ENCODE assay signal across 17 cellular contexts in genomic region chr16:84839956-84840355, GRCh38. TPM values are rescaled to one million over a fixed set of nuclear protein-coding genes. Genes with fewer than 3 reads are reported as not detected.
DNase-seq lines count a peak whose midpoint lies in the region; ATAC-seq and TF ChIP-seq lines count a peak whose summit lies in the region.
"Had no signal": no experiment of that assay in that cellular context is flagged by ENCODE, and none has a peak within 500 bp of the region (broad histone marks: within the 10 kb centered on the region; RNA-seq: fewer than 3 reads in every experiment).

No MANE protein-coding gene starts in this region.

- in situ Hi-C loops in Caki2 (cut with HindIII; ENCODE audit: low pct_unique_long_range_greater_than_20kb, low sequenced_read_pairs) (no loop called here), brain microvascular endothelial cell (cut with HindIII; ENCODE audit: low pct_ligation_motif_present, low sequenced_read_pairs) (no loop called here)

- H3K4me2 ChIP-seq in neuronal stem cell (ENCODE audit: insufficient read depth, low read length, poor library complexity, severe bottlenecking) = no peak overlapping the region

- H3K18ac ChIP-seq in neuronal stem cell (ENCODE audit: low read length) = no peak overlapping the region

- no peaks in the 10 kb centered on the region for H3K36me3 Mint-ChIP-seq in activated CD4-positive, alpha-beta T cell treated with anti-CD3 and anti-CD28 coated beads for 36 hours (ENCODE audit: low read depth)
- H3K36me3 Mint-ChIP-seq: stimulated activated memory B cell treated with anti-CD40 and anti-IgM and Interleukin-4, amounts not matched to agents 10 μg/mL and 1 μg/mL and 100 μg/mL, for 72 hours had no signal

- TF ChIP-seq CTCF in brain microvascular endothelial cell (IDR thresholded peaks at IDR 0.05; ENCODE audit: low read depth, low read length, missing control alignments) = no peak

- no peak overlapping the region for H2AK5ac ChIP-seq in neuronal stem cell (ENCODE audit: low read depth, low read length)

- H3K4me3 ChIP-seq in MG63 = no peak overlapping the region
- H3K4me3 ChIP-seq in brain microvascular endothelial cell (ENCODE audit: low read depth, low read length) = no peak overlapping the region
- no peak overlapping the region for H3K4me3 ChIP-seq in neuronal stem cell (ENCODE audit: low read length in 2 of 2)
- H3K4me3 ChIP-seq: mucosa of descending colon had no signal

- no peak overlapping the region for H2AFZ ChIP-seq in neuronal stem cell (ENCODE audit: low read length)

- intact Hi-C loops in activated CD4-positive, alpha-beta T cell treated with anti-CD3 and anti-CD28 coated beads for 36 hours (cut with DNase I, micrococcal nuclease) = no loop called here

- no peak overlapping the region for H3K14ac ChIP-seq in neuronal stem cell (ENCODE audit: low read length)

- no peak overlapping the region for H2BK12ac ChIP-seq in neuronal stem cell (ENCODE audit: low read length)

- no peak overlapping the region for H2BK120ac ChIP-seq in neuronal stem cell (ENCODE audit: low read depth, low read length)

- H3K4me1 Mint-ChIP-seq in activated CD4-positive, alpha-beta T cell treated with anti-CD3 and anti-CD28 coated beads for 36 hours = peaks cover 2% of the 10 kb centered on the region
- H3K4me1 Mint-ChIP-seq: stimulated activated memory B cell treated with anti-CD40 and anti-IgM and Interleukin-4, amounts not matched to agents 10 μg/mL and 1 μg/mL and 100 μg/mL, for 72 hours had no signal

- H3K27me3 ChIP-seq in MG63 (no peaks in the 10 kb centered on the region), brain microvascular endothelial cell (replicated peaks) (no peaks in the 10 kb centered on the region), neuronal stem cell (ENCODE audit: control insufficient read depth in 3 of 3, insufficient read depth in 3 of 3, low read depth in 1 of 3, low read length in 3 of 3) (peaks cover 0 to 81% (median 20%) of the 10 kb centered on the region in 3 experiments)

- no peak overlapping the region for H4K8ac ChIP-seq in neuronal stem cell (ENCODE audit: low read depth, low read length)

- H3K27me3 Mint-ChIP-seq in activated CD4-positive, alpha-beta T cell treated with anti-CD3 and anti-CD28 coated beads for 36 hours = peaks cover 15% of the 10 kb centered on the region

- H3K79me1 ChIP-seq in neuronal stem cell (ENCODE audit: low read depth, low read length) = no peaks in the 10 kb centered on the region

- ATAC-seq in activated CD4-positive, alpha-beta T cell treated with anti-CD3 and anti-CD28 coated beads for 36 hours = no peak
- ATAC-seq in GM21381 (IDR thresholded peaks at IDR 0.05; ENCODE audit: unreplicated experiment) (no peak), GM18517 (IDR thresholded peaks at IDR 0.05; ENCODE audit: unreplicated experiment) (no peak)
- ATAC-seq: activated CD8-positive, alpha-beta T cell treated with anti-CD3 and anti-CD28 coated beads, Interleukin-2, amount 10 ng/mL, durations not matched to agents 7 days and 5 days; mucosa of descending colon; stimulated activated memory B cell treated with anti-CD40 and anti-IgM and Interleukin-4, amounts not matched to agents 10 μg/mL and 1 μg/mL and 100 μg/mL, for 72 hours had no signal

- H3K4me1 ChIP-seq in neuronal stem cell (ENCODE audit: control insufficient read depth in 2 of 2, insufficient read depth in 1 of 2, low read depth in 1 of 2, low read length in 2 of 2) = peaks cover 8 to 29% of the 10 kb centered on the region in 2 donors

- H3K4me3 Mint-ChIP-seq in activated CD4-positive, alpha-beta T cell treated with anti-CD3 and anti-CD28 coated beads for 36 hours = no peak overlapping the region
- H3K4me3 Mint-ChIP-seq: activated CD8-positive, alpha-beta T cell treated with anti-CD3 and anti-CD28 coated beads, Interleukin-2, amount 10 ng/mL, durations not matched to agents 7 days and 5 days; stimulated activated memory B cell treated with anti-CD40 and anti-IgM and Interleukin-4, amounts not matched to agents 10 μg/mL and 1 μg/mL and 100 μg/mL, for 72 hours had no signal

- H2BK5ac ChIP-seq in neuronal stem cell (ENCODE audit: low read length) = no peak overlapping the region

- H2BK15ac ChIP-seq in neuronal stem cell (ENCODE audit: low read length) = peak overlapping the region; percentile 23

- H3K27ac ChIP-seq in brain microvascular endothelial cell (peak overlapping the region; percentile 56), neuronal stem cell (replicated peaks; ENCODE audit: low read length) (no peak overlapping the region)
- H3K27ac ChIP-seq: C4-2B had no signal

- no peak overlapping the region for H3K4ac ChIP-seq in neuronal stem cell (ENCODE audit: low read length)

- no peak overlapping the region for H3K9ac ChIP-seq in neuronal stem cell (ENCODE audit: low read depth, low read length, poor library complexity)

- H3K36me3 ChIP-seq in MG63 = no peaks in the 10 kb centered on the region
- H3K36me3 ChIP-seq in brain microvascular endothelial cell (replicated peaks) = peaks cover 4% of the 10 kb centered on the region
- no peaks in the 10 kb centered on the region for H3K36me3 ChIP-seq in neuronal stem cell (replicated peaks in 1 of 2; ENCODE audit: control insufficient read depth in 2 of 2, insufficient read depth in 2 of 2, low read length in 2 of 2)

- POLR2A ChIA-PET in activated CD4-positive, alpha-beta T cell treated with anti-CD3 and anti-CD28 coated beads for 36 hours (lab: Charles Lee) = no interaction called here

- CTCF ChIA-PET in activated CD4-positive, alpha-beta T cell treated with anti-CD3 and anti-CD28 coated beads for 36 hours (lab: Charles Lee) = interaction anchor here (0.8 kb wide), 1 partner anchor 86 kb away, joined by 3 read pairs; no protein-coding TSS in a partner anchor

- peak; percentile 81 for DNase-seq in Caki2 (ENCODE audit: low read depth)
- peak; percentile 56 for DNase-seq in MG63
- DNase-seq in brain microvascular endothelial cell = peak; percentile 92
- DNase-seq in neuronal stem cell (ENCODE audit: low spot score) = no peak
- DNase-seq in activated CD4-positive, alpha-beta T cell treated with anti-CD3 and anti-CD28 coated beads for 36 hours = no peak
- no peak for DNase-seq in SIG-M5 (lab: John Stamatoyannopoulos, UW)
- DNase-seq: activated CD8-positive, alpha-beta T cell treated with anti-CD3 and anti-CD28 coated beads, Interleukin-2, amount 10 ng/mL, durations not matched to agents 7 days and 5 days; activated gamma-delta T cell treated with Interleukin-2 at 50 U/mL for 16 hours; cerebellar nuclear complex; mucosa of descending colon; OCI-M1; stimulated activated CD4-positive, alpha-beta T cell treated with anti-CD3 and anti-CD28 coated beads, Interleukin-2, amount 100 ng/mL, for 24 hours had no signal

- H3K9me3 ChIP-seq in MG63 (no peaks in the 10 kb centered on the region), neuronal stem cell (replicated peaks in 1 of 2; ENCODE audit: control insufficient read depth in 2 of 2, insufficient read depth in 1 of 2, low read depth in 1 of 2, low read length in 2 of 2) (no peaks in the 10 kb centered on the region)
- H3K9me3 ChIP-seq: mucosa of descending colon had no signal

- no peak overlapping the region for H4K91ac ChIP-seq in neuronal stem cell (ENCODE audit: low read depth, low read length, poor library complexity)

- no CpG with 5 or more reads among the region's 7 CpGs for WGBS in neuronal stem cell (ENCODE audit: extremely low coverage in 2 of 2, insufficient read length in 2 of 2, insufficient replicate concordance in 1 of 2), 2 donors

- H3K27ac Mint-ChIP-seq in activated CD4-positive, alpha-beta T cell treated with anti-CD3 and anti-CD28 coated beads for 36 hours = no peak overlapping the region
- H3K27ac Mint-ChIP-seq: activated CD8-positive, alpha-beta T cell treated with anti-CD3 and anti-CD28 coated beads, Interleukin-2, amount 10 ng/mL, durations not matched to agents 7 days and 5 days; progenitor cell of endocrine pancreas; stimulated activated memory B cell treated with anti-CD40 and anti-IgM and Interleukin-4, amounts not matched to agents 10 μg/mL and 1 μg/mL and 100 μg/mL, for 72 hours had no signal

- no peak overlapping the region for H3K23ac ChIP-seq in neuronal stem cell (ENCODE audit: low read depth, low read length, poor library complexity)

- no peaks in the 10 kb centered on the region for H3K9me3 Mint-ChIP-seq in activated CD4-positive, alpha-beta T cell treated with anti-CD3 and anti-CD28 coated beads for 36 hours (ENCODE audit: low read depth)
- H3K9me3 Mint-ChIP-seq: stimulated activated memory B cell treated with anti-CD40 and anti-IgM and Interleukin-4, amounts not matched to agents 10 μg/mL and 1 μg/mL and 100 μg/mL, for 72 hours had no signal

RNA-seq across cellular contexts. Expression of gene CRISPLD2, which starts 20.2 kb away (rescaled TPM):
- 0.84 and 5.1 TPM in 2 replicates for total RNA-seq in Caki2 (2014; rRNA removed; shearing (Covaris generic); ENCODE audit: low replicate concordance)
- total RNA-seq in MG63 (2014; rRNA removed; shearing (Covaris generic); ENCODE audit: low replicate concordance) = 1.6 TPM in 1 of 2 replicates, not detected in the other
- polyA plus RNA-seq in neuronal stem cell (2013, experiment 1 of 2) = 0.14 TPM
- 0.12 TPM for polyA plus RNA-seq in neuronal stem cell (2013, experiment 2 of 2)
- total RNA-seq in activated CD4-positive, alpha-beta T cell treated with anti-CD3 and anti-CD28 coated beads for 36 hours = under 1 TPM; 0.05 to 0.11 TPM
- total RNA-seq: activated CD8-positive, alpha-beta T cell treated with anti-CD3 and anti-CD28 coated beads, Interleukin-2, amount 10 ng/mL, durations not matched to agents 7 days and 5 days had no signal

Comparison
In these comparisons a context has a peak if more than half of its experiments do, and no peak if none do; other contexts are left out.
1. DNase-seq: peak in Caki2 (single experiment), MG63 (single experiment) and brain microvascular endothelial cell (single experiment); none in neuronal stem cell (single experiment), activated CD4-positive, alpha-beta T cell treated with anti-CD3 and anti-CD28 coated beads for 36 hours (single experiment) and SIG-M5 (single experiment).